In the genomic region with DNA sequence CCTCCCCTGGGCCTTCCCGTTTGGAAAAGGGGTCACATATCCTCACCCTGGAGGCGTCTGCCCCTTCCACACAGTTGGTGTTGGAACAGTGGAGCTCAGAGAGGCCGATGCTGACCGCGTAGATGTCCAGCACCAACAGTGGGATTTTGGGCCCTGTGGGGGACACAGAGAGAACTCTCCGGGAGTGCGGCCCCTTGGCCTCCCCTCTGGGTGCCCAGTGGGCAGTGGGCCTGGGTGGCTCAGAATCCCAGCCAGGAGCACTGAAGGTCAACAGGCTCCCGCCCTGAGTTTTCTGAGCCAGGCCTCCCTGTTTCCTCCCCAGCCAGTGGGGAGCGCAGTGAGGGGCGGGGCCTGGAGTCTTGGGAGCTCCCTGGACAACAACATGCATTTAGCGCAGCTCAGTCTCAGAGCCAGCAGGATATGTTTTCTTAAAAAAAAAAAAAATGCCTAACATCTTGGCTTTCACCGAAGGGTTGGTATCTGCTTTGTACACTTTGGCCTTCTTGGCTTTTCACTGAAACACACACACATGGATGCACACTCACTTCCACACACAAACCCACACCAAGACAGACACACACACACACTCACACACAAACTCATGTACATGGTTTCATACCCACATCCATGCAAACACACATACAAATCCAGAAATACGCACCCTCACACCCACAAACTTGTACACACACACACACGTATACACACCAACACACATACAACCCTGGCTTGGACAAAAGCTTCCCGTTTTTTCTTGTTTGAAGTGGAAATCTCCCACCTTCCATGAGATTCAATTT, we compare ENCODE assay signal across 13 cellular contexts. TPM values are rescaled to one million over a fixed set of nuclear protein-coding genes. Genes with fewer than 3 reads are reported as not detected.
DNase-seq lines count a peak whose midpoint lies in the region; ATAC-seq and TF ChIP-seq lines count a peak whose summit lies in the region.
"Had no signal": no experiment of that assay in that cellular context is flagged by ENCODE, and none has a peak within 500 bp of the region (broad histone marks: within the 10 kb centered on the region; RNA-seq: fewer than 3 reads in every experiment).

No MANE protein-coding gene starts in this region.

- intact Hi-C loops in A673 (cut with micrococcal nuclease; ENCODE audit: unreplicated experiment) = no loop called here

- no peak for TF ChIP-seq POLR2A in gastroesophageal sphincter (IDR thresholded peaks at IDR 0.05)

- H3K27me3 Mint-ChIP-seq in neural crest cell (ENCODE audit: low read depth) = peaks cover 33% of the 10 kb centered on the region

- POLR2A ChIA-PET in A673 (lab: Charles Lee; ENCODE audit: low non-redundant PET) = no interaction called here

- WGBS in gastroesophageal sphincter (ENCODE audit: low coverage in 1 of 2), 2 donors = 19 to 24% methylated on average over 6 of the region's 15 CpGs

- ATAC-seq in gastroesophageal sphincter (peak; percentile 69), GM21786 (IDR thresholded peaks at IDR 0.05; ENCODE audit: unreplicated experiment) (no peak), HG02973 (IDR thresholded peaks at IDR 0.05; ENCODE audit: unreplicated experiment) (no peak)
- ATAC-seq: stimulated activated naive CD8-positive, alpha-beta T cell treated with anti-CD3 and anti-CD28 coated beads, Interleukin-15, Interleukin-2, amounts not matched to agents 100 U/mL and 50 U/mL, for 24 hours had no signal

- H3K27me3 ChIP-seq in A673 (replicated peaks; ENCODE audit: insufficient read depth, low read depth, low read length, poor library complexity) (no peaks in the 10 kb centered on the region), gastroesophageal sphincter (no peaks in the 10 kb centered on the region)

- H3K36me3 Mint-ChIP-seq in neural crest cell (ENCODE audit: low read depth) = peaks cover 4% of the 10 kb centered on the region

- TF ChIP-seq CTCF in A673 (conservative IDR thresholded peaks at IDR 0.05; ENCODE audit: low read depth, low read length) (no peak), gastroesophageal sphincter (IDR thresholded peaks at IDR 0.05) (peak in 1 of 4 experiments; percentile 16), neural crest cell (conservative IDR thresholded peaks at IDR 0.05) (no peak)

- H3K4me1 Mint-ChIP-seq in neural crest cell = peaks cover 77% of the 10 kb centered on the region

- no peak for TF ChIP-seq EP300 in gastroesophageal sphincter (IDR thresholded peaks at IDR 0.05)

- H3K9me3 ChIP-seq in A673 (ENCODE audit: low read depth, low read length, poor library complexity, severe bottlenecking) (no peaks in the 10 kb centered on the region), gastroesophageal sphincter (no peaks in the 10 kb centered on the region)

- H3K4me3 ChIP-seq in A673 (ENCODE audit: low read depth, low read length, poor library complexity, severe bottlenecking) (no peak overlapping the region), gastroesophageal sphincter (peak overlapping the region in 1 of 2 donors; percentile 51)
- H3K4me3 ChIP-seq: SK-N-MC had no signal

- H3K27ac Mint-ChIP-seq in neural crest cell (ENCODE audit: unreplicated experiment) = peak overlapping the region; percentile 84

- no peaks in the 10 kb centered on the region for H3K9me3 Mint-ChIP-seq in neural crest cell

- H3K36me3 ChIP-seq in A673 (ENCODE audit: insufficient read depth, low read length, poor library complexity, severe bottlenecking) (no peaks in the 10 kb centered on the region), gastroesophageal sphincter (peaks cover 0 to 12% of the 10 kb centered on the region in 2 donors)

- H3K4me1 ChIP-seq in A673 (ENCODE audit: insufficient read depth, low read length, poor library complexity, severe bottlenecking) (peaks cover 21% of the 10 kb centered on the region), gastroesophageal sphincter (peaks cover 0 to 97% (median 50%) of the 10 kb centered on the region in 3 donors)

- BruUV-seq in A673 (replicated peaks; lab: Mats Ljungman, UMichigan) = no TSS peak

- H3K27ac ChIP-seq in A673 (ENCODE audit: low read depth, low read length, poor library complexity, severe bottlenecking) (peak overlapping the region; percentile 1), gastroesophageal sphincter (peak overlapping the region; percentile 26 to 84 (median 83))
- H3K27ac ChIP-seq: C4-2B, SK-N-MC had no signal

- DNase-seq in A673 (ENCODE audit: low spot score) (peak; percentile 15), RPMI7951 (ENCODE audit: low read depth) (peak; percentile 50), neural crest cell (ENCODE audit: low read depth, low spot score) (no peak), SW 1271 (lab: John Stamatoyannopoulos, UW) (no peak)
- DNase-seq in stimulated activated CD8-positive, alpha-beta memory T cell treated with anti-CD3 and anti-CD28 coated beads, Interleukin-4, amount 100 ng/mL, for 48 hours = no peak
- DNase-seq: activated CD8-positive, alpha-beta memory T cell treated with anti-CD3 and anti-CD28 coated beads, Interleukin-2, amount 50 U/mL, for 48 hours; erythroblast; stimulated activated naive CD8-positive, alpha-beta T cell treated with anti-CD3 and anti-CD28 coated beads, Interleukin-15, Interleukin-2, amounts not matched to agents 100 U/mL and 50 U/mL, for 24 hours had no signal

- CTCF ChIA-PET in A673 (lab: Charles Lee) = interaction anchor here (0.6 kb wide), 1 partner anchor 41 kb away, joined by 7 read pairs; no protein-coding TSS in a partner anchor

- H3K4me3 Mint-ChIP-seq in neural crest cell = peak overlapping the region; percentile 69

RNA-seq across cellular contexts. Expression of a gene that starts 0.6 kb away (rescaled TPM):
- 0.41 and 0.74 TPM in 2 replicates for total RNA-seq in A673 (2021)
- total RNA-seq in RPMI7951 (2014; rRNA removed; shearing (Covaris generic)) = 2.5 and 8.8 TPM in 2 replicates
- total RNA-seq in gastroesophageal sphincter = 100 to 1,000 TPM in 2 of 4 donors, 10 to 100 TPM in 2; 52.6 to 152 (median 89.5) TPM
- 1.5 and 2.6 TPM in 2 replicates for total RNA-seq in neural crest cell

RNA-seq across cellular contexts. Expression of a gene that starts 29.6 kb away (rescaled TPM):
- total RNA-seq in A673 (2021) = 0.84 and 1.5 TPM in 2 replicates
- 95.7 and 114 TPM in 2 replicates for total RNA-seq in RPMI7951 (2014; rRNA removed; shearing (Covaris generic))
- total RNA-seq in gastroesophageal sphincter = under 1 TPM in 1 of 4 donors, not detected in 3; 0.12 TPM
- 138 and 146 TPM in 2 replicates for total RNA-seq in neural crest cell

RNA-seq across cellular contexts. Expression of a gene that starts 42.6 kb away (rescaled TPM):
- 0.48 and 0.64 TPM in 2 replicates for total RNA-seq in A673 (2021)
- total RNA-seq in RPMI7951 (2014; rRNA removed; shearing (Covaris generic)) = 0.72 and 1.8 TPM in 2 replicates
- total RNA-seq in gastroesophageal sphincter = 1 to 10 TPM in 3 of 4 donors, under 1 TPM in 1; 0.54 to 5.4 (median 1.5) TPM
- 9.6 and 10.9 TPM in 2 replicates for total RNA-seq in neural crest cell

Comparison
In these comparisons a context has a peak if more than half of its experiments do, and no peak if none do; other contexts are left out.
1. DNase-seq: peak in A673 (single experiment) and RPMI7951 (single experiment); none in neural crest cell (single experiment), SW 1271 (0 of 2) and stimulated activated CD8-positive, alpha-beta memory T cell treated with anti-CD3 and anti-CD28 coated beads, Interleukin-4, amount 100 ng/mL, for 48 hours (single experiment).
2. RNA of a gene that starts 29.6 kb away (total RNA-seq): 138 to 146 TPM in neural crest cell and 95.7 to 114 TPM in RPMI7951; 0.84 to 1.5 TPM in A673 and 0.12 TPM in gastroesophageal sphincter; every median in the first group is over 10 times any median in the second.